In genomic region chr4:79395883-79396282, GRCh38 we compare ENCODE assay signal across 15 cellular contexts. TPM values are rescaled to one million over a fixed set of nuclear protein-coding genes. Genes with fewer than 3 reads are reported as not detected.
DNase-seq lines count a peak whose midpoint lies in the region; ATAC-seq and TF ChIP-seq lines count a peak whose summit lies in the region.
"Had no signal": no experiment of that assay in that cellular context is flagged by ENCODE, and none has a peak within 500 bp of the region (broad histone marks: within the 10 kb centered on the region; RNA-seq: fewer than 3 reads in every experiment).

No MANE protein-coding gene starts in this region.

- no peak for TF ChIP-seq CTCF in LNCaP clone FGC (IDR thresholded peaks at IDR 0.05; ENCODE audit: control insufficient read depth, extremely low read depth, insufficient read depth)

- DNase-seq in LNCaP clone FGC (ENCODE audit: low read depth), result peak; percentile 14
- DNase-seq in NCI-H446 treated with DMSO at 0.1 percent for 48 hours (lab: John Stamatoyannopoulos, UW), result peak; percentile 45
- DNase-seq in SK-N-DZ (ENCODE audit: low spot score), result peak; percentile 37
- no peak for DNase-seq in NCI-H146 (lab: John Stamatoyannopoulos, UW)
- DNase-seq in activated T-cell treated with anti-CD3 and anti-CD28 coated beads, Interleukin-2, amount 50 U/mL, for 1 hour, result no peak
- no peak for DNase-seq in SKM-1 treated with dmso at 0.1 percent for 144 hours (lab: John Stamatoyannopoulos, UW; ENCODE audit: unreplicated experiment)
- DNase-seq: BE2C; CD4-positive, alpha-beta memory T cell; DMS53; GOT3; H9 had no signal

- ATAC-seq in GM18861 (IDR thresholded peaks at IDR 0.05; ENCODE audit: unreplicated experiment), result no peak
- ATAC-seq: A549 had no signal

- H3K4me3 ChIP-seq in LNCaP clone FGC (ENCODE audit: low read depth, low read length), result no peak overlapping the region
- H3K4me3 ChIP-seq: A549 had no signal

RNA-seq across cellular contexts. Expression of gene GK2, which starts 12.1 kb away (rescaled TPM):
- polyA plus RNA-seq in SK-N-DZ (2014; cell fraction: cytosol; rRNA removed), result not detected in 2 replicates
- polyA plus RNA-seq in SK-N-DZ (2014; cell fraction: nucleus; rRNA removed), result not detected in 2 replicates
- polyA plus RNA-seq: A549; AG04450; CD4-positive, alpha-beta memory T cell; IgD-negative memory B cell had no signal

Comparison
In these comparisons a context has a peak if more than half of its experiments do, and no peak if none do; other contexts are left out.
1. DNase-seq: peak in LNCaP clone FGC (single experiment), NCI-H446 treated with DMSO at 0.1 percent for 48 hours (single experiment) and SK-N-DZ (single experiment); none in NCI-H146 (single experiment), activated T-cell treated with anti-CD3 and anti-CD28 coated beads, Interleukin-2, amount 50 U/mL, for 1 hour (single experiment) and SKM-1 treated with dmso at 0.1 percent for 144 hours (single experiment).